Comparison of ENCODE assay signal across 1 cellular context in the genomic region with DNA sequence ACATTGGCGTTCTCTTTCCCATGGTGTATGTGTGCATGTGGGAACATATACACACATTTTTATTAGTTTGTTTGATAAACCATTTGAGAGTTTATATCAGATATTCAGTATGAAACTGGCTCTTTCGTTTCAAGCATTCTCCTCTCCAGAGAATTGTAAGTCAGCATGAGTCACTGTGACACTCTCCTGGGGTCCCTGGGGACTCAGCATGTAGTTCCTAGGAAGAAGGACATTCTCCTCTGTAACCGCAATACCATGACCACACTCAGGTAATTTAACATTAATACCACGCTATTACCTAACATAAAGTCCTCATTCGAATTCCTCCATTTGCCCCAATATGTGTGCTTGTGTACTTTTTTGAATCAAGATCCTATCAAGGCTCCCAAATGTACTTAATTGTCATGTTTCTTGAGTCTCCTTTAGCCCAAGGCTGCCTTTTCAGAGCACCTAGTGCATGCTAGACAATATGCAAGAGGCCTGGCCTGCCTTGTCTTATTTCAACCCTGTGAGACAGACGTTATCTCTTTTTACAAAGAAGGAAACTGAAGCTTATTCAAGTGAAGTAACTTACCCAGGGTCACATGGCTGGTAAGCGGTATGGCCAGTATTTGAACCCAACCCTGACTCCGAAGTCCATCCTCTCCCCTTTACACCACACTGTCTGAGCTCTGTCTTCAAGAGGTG.
TF ChIP-seq lines count a peak whose summit lies in the region.

No MANE protein-coding gene starts in this region.

TF ChIP-seq in HEK293, 187 proteins besides CTCF, POLR2A, EP300 and RAD21:
- no peak for TF ChIP-seq ZNF707 (tag by site-specific recombination; IDR thresholded peaks at IDR 0.05)
- no peak for TF ChIP-seq ZNF843 (tag by site-specific recombination; IDR thresholded peaks at IDR 0.05)
- TF ChIP-seq ZNF701 (tag by site-specific recombination; IDR thresholded peaks at IDR 0.05), result no peak
- TF ChIP-seq, protein P1, sequence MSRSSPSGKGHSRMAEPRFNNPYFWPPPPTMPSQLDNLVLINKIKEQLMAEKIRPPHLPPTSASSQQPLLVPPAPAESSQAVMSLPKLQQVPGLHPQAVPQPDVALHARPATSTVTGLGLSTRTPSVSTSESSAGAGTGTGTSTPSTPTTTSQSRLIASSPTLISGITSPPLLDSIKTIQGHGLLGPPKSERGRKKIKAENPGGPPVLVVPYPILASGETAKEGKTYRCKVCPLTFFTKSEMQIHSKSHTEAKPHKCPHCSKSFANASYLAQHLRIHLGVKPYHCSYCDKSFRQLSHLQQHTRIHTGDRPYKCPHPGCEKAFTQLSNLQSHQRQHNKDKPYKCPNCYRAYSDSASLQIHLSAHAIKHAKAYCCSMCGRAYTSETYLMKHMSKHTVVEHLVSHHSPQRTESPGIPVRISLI (tag by site-specific recombination; IDR thresholded peaks at IDR 0.05), result no peak
- TF ChIP-seq ZIC2 (tag by site-specific recombination; IDR thresholded peaks at IDR 0.05), result peak; percentile 17; the same call in 1 of the 2 replicates
